ENCODE assay signal across 1 cellular context in genomic region chr5:132269635-132270344, GRCh38.
TF ChIP-seq lines count a peak whose summit lies in the region.

No MANE protein-coding gene starts in this region.

TF ChIP-seq in H1, 55 proteins besides CTCF, POLR2A, EP300 and RAD21:
- TF ChIP-seq MAFK (IDR thresholded peaks at IDR 0.05; ENCODE audit: low read depth, low read length), result no peak
- TF ChIP-seq CTBP2 (IDR thresholded peaks at IDR 0.05; ENCODE audit: borderline replicate concordance, insufficient read depth, insufficient read length, low read length), result no peak
- TF ChIP-seq PHF8 (conservative IDR thresholded peaks at IDR 0.05; ENCODE audit: low read depth, low read length), result no peak
- no peak for TF ChIP-seq KDM1A (IDR thresholded peaks at IDR 0.05; ENCODE audit: borderline replicate concordance, low read length)
- TF ChIP-seq CHD7 (IDR thresholded peaks at IDR 0.05; ENCODE audit: insufficient replicate concordance, low read length), result no peak
- TF ChIP-seq CBX5 (IDR thresholded peaks at IDR 0.05; ENCODE audit: low read depth, low read length), result no peak
- TF ChIP-seq SIRT6 (IDR thresholded peaks at IDR 0.05; ENCODE audit: low read length), result no peak
- no peak for TF ChIP-seq CHD1 (IDR thresholded peaks at IDR 0.05; ENCODE audit: low read depth, low read length)
- no peak for TF ChIP-seq RXRA (IDR thresholded peaks at IDR 0.05; ENCODE audit: insufficient read depth, low read depth, low read length)
- no peak for TF ChIP-seq POU5F1 (IDR thresholded peaks at IDR 0.05; ENCODE audit: low read depth, low read length)
- no peak for TF ChIP-seq TEAD4 (IDR thresholded peaks at IDR 0.05; ENCODE audit: low read depth, low read length)
- no peak for TF ChIP-seq FOSL1 (IDR thresholded peaks at IDR 0.05; ENCODE audit: insufficient read depth, low read depth, low read length)
- no peak for TF ChIP-seq BCL11A (IDR thresholded peaks at IDR 0.05; ENCODE audit: low read depth in 2 of 2, low read length in 2 of 2)
- no peak for TF ChIP-seq USF2 (IDR thresholded peaks at IDR 0.05; ENCODE audit: low read length)
- no peak for TF ChIP-seq NANOG (IDR thresholded peaks at IDR 0.05; ENCODE audit: insufficient read depth, low read depth, low read length, poor library complexity, severe bottlenecking)
- no peak for TF ChIP-seq JUN (IDR thresholded peaks at IDR 0.05; ENCODE audit: low read depth, low read length)
- no peak for TF ChIP-seq RNF2 (IDR thresholded peaks at IDR 0.05; ENCODE audit: borderline replicate concordance, low read depth, low read length, missing control alignments, poor library complexity, severe bottlenecking)
- TF ChIP-seq CHD2 (IDR thresholded peaks at IDR 0.05; ENCODE audit: low read length), result no peak
- no peak for TF ChIP-seq EZH2 (IDR thresholded peaks at IDR 0.05; ENCODE audit: low read depth, low read length, severe bottlenecking)
- no peak for TF ChIP-seq TAF7 (optimal IDR thresholded peaks at IDR 0.05; ENCODE audit: borderline replicate concordance, low read depth, low read length)
